Comparison of ENCODE assay signal across 16 cellular contexts in genomic region chr18:77762632-77763031, GRCh38.
"Had no signal": no experiment of that assay in that cellular context is flagged by ENCODE, and none has a peak within 500 bp of the region (broad histone marks: within the 10 kb centered on the region; RNA-seq: fewer than 3 reads in every experiment).

No MANE protein-coding gene starts in this region.

- H3K27ac ChIP-seq: foreskin keratinocyte, sigmoid colon, upper lobe of left lung had no signal

- H3K4me3 Mint-ChIP-seq: activated CD4-positive, alpha-beta memory T cell treated with anti-CD3 and anti-CD28 coated beads, Interleukin-2, amount 10 ng/mL, durations not matched to agents 7 days and 5 days; activated T-helper 1 cell treated with anti-CD3 and anti-CD28 coated beads, Interleukin-12 subunit alpha, Interleukin-12 subunit beta, Interleukin-2, Interleukin-4 antibody, amounts not matched to agents 30 ng/mL and 10 ng/mL and 1 ng/mL, durations not matched to agents 14 hours and 24 hours and 36 hours had no signal

- H3K9me3 ChIP-seq: mucosa of descending colon, sigmoid colon, upper lobe of left lung had no signal

- ATAC-seq: foreskin keratinocyte; left lobe of liver; mucosa of descending colon; naive thymus-derived CD8-positive, alpha-beta T cell had no signal

- H3K27me3 ChIP-seq: foreskin keratinocyte, upper lobe of left lung had no signal

- H3K9me3 Mint-ChIP-seq: activated CD4-positive, alpha-beta memory T cell treated with anti-CD3 and anti-CD28 coated beads, Interleukin-2, amount 10 ng/mL, durations not matched to agents 7 days and 5 days; activated T-helper 1 cell treated with anti-CD3 and anti-CD28 coated beads, Interleukin-12 subunit alpha, Interleukin-12 subunit beta, Interleukin-2, Interleukin-4 antibody, amounts not matched to agents 30 ng/mL and 10 ng/mL and 1 ng/mL, durations not matched to agents 14 hours and 24 hours and 36 hours; naive thymus-derived CD8-positive, alpha-beta T cell had no signal

- H3K36me3 Mint-ChIP-seq: naive thymus-derived CD8-positive, alpha-beta T cell had no signal

- H3K36me3 ChIP-seq: sigmoid colon, upper lobe of left lung had no signal

- H3K27ac Mint-ChIP-seq: activated CD4-positive, alpha-beta memory T cell treated with anti-CD3 and anti-CD28 coated beads, Interleukin-2, amount 10 ng/mL, durations not matched to agents 7 days and 5 days; activated T-helper 1 cell treated with anti-CD3 and anti-CD28 coated beads, Interleukin-12 subunit alpha, Interleukin-12 subunit beta, Interleukin-2, Interleukin-4 antibody, amounts not matched to agents 30 ng/mL and 10 ng/mL and 1 ng/mL, durations not matched to agents 14 hours and 24 hours and 36 hours; naive thymus-derived CD8-positive, alpha-beta T cell had no signal

- DNase-seq: activated CD4-positive, alpha-beta memory T cell treated with anti-CD3 and anti-CD28 coated beads, Interleukin-2, amount 10 ng/mL, durations not matched to agents 7 days and 5 days; activated CD4-positive, alpha-beta T cell treated with anti-CD3 and anti-CD28 coated beads for 1 hour; activated naive CD4-positive, alpha-beta T cell; aorta; foreskin keratinocyte; islet precursor cell; mammary epithelial cell; mucosa of descending colon; naive thymus-derived CD8-positive, alpha-beta T cell; sigmoid colon; stimulated activated CD4-positive, alpha-beta T cell treated with anti-CD3 and anti-CD28 coated beads, Interleukin-12 subunit alpha, Interleukin-12 subunit beta, amount 100 ng/mL, for 4 hours; stimulated activated naive CD4-positive, alpha-beta T cell; upper lobe of left lung had no signal

- H3K4me3 ChIP-seq: mucosa of descending colon, sigmoid colon, upper lobe of left lung had no signal

- H3K4me1 ChIP-seq: foreskin keratinocyte, sigmoid colon, upper lobe of left lung had no signal

- H3K4me1 Mint-ChIP-seq: activated CD4-positive, alpha-beta memory T cell treated with anti-CD3 and anti-CD28 coated beads, Interleukin-2, amount 10 ng/mL, durations not matched to agents 7 days and 5 days had no signal

- FAIRE-seq: bronchial epithelial cell had no signal
